15 cellular contexts compared by ENCODE assay signal in the genomic region with DNA sequence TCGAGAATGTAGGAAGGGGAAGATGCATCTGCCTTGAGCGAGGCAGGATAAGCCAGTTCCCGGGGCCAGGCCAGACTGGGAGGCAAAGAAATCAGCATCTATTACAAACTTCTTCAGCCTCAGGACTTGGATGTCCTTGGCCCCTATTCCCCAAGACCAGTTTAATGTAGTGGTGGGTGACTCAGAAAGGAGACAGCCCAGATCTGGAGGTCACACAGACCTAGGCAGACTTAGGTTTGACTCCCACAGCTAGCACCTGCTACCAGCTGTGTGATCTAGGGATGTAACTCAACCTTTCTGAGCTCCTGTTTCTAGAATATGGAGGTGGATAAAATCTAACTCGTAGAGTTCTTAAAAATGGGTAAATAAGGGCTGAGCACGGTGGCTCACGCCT.
A peak's percentile ranks its signal among the peaks of the same experiment; 100 is the strongest.
DNase-seq lines count a peak whose midpoint lies in the region; ATAC-seq and TF ChIP-seq lines count a peak whose summit lies in the region.
"Had no signal": no experiment of that assay in that cellular context is flagged by ENCODE, and none has a peak within 500 bp of the region (broad histone marks: within the 10 kb centered on the region; RNA-seq: fewer than 3 reads in every experiment).

No MANE protein-coding gene starts in this region.

- no peaks in the 10 kb centered on the region for H3K79me1 ChIP-seq in neuronal stem cell (ENCODE audit: low read depth, low read length)

- H2BK120ac ChIP-seq in neuronal stem cell (ENCODE audit: low read depth, low read length), result no peak overlapping the region

- H4K20me1 ChIP-seq in GM23338 (replicated peaks; ENCODE audit: insufficient read depth), result no peaks in the 10 kb centered on the region

- no peak overlapping the region for H2BK15ac ChIP-seq in neuronal stem cell (ENCODE audit: low read length)

- no peak overlapping the region for H2BK5ac ChIP-seq in neuronal stem cell (ENCODE audit: low read length)

- H3K4ac ChIP-seq in neuronal stem cell (ENCODE audit: low read length), result no peak overlapping the region

- no peaks in the 10 kb centered on the region for H3K79me2 ChIP-seq in GM23338 (replicated peaks; ENCODE audit: insufficient read depth)

- H3K23ac ChIP-seq in neuronal stem cell (ENCODE audit: low read depth, low read length, poor library complexity), result no peak overlapping the region

- H3K9me3 ChIP-seq in ectodermal cell (ENCODE audit: control insufficient read depth, low read length) (peaks cover 3% of the 10 kb centered on the region), neuronal stem cell (replicated peaks in 1 of 2; ENCODE audit: control insufficient read depth in 2 of 2, insufficient read depth in 1 of 2, low read depth in 1 of 2, low read length in 2 of 2) (peaks cover 0 to 2% of the 10 kb centered on the region in 2 donors), HAP-1 (no peaks in the 10 kb centered on the region), T-helper 17 cell (ENCODE audit: control insufficient read depth, low read length, poor library complexity, severe bottlenecking) (no peaks in the 10 kb centered on the region)
- H3K9me3 ChIP-seq: BE2C had no signal

- H2AFZ ChIP-seq in GM23338, result peak overlapping the region; percentile 69; the same call in 1 of the 2 replicates
- peak overlapping the region; percentile 1 for H2AFZ ChIP-seq in neuronal stem cell (ENCODE audit: low read length)

- no peak overlapping the region for H3K27ac Mint-ChIP-seq in GM23338
- H3K27ac Mint-ChIP-seq in T-helper 17 cell, result no peak overlapping the region
- H3K27ac Mint-ChIP-seq: HFFc6 had no signal

- ATAC-seq in GM23338 (no peak), GM21576 (IDR thresholded peaks at IDR 0.05; ENCODE audit: unreplicated experiment) (no peak), T-helper 17 cell (no peak)

- H4K91ac ChIP-seq in neuronal stem cell (ENCODE audit: low read depth, low read length, poor library complexity), result no peak overlapping the region

- no peak overlapping the region for H3K18ac ChIP-seq in neuronal stem cell (ENCODE audit: low read length)

- H3K4me1 Mint-ChIP-seq in GM23338, result peaks cover 5% of the 10 kb centered on the region; the same call in 2 of the 3 replicates
- H3K4me1 Mint-ChIP-seq in T-helper 17 cell, result no peaks in the 10 kb centered on the region

- H3K36me3 Mint-ChIP-seq in GM23338 (ENCODE audit: low read depth) (no peaks in the 10 kb centered on the region), T-helper 17 cell (ENCODE audit: low read depth) (no peaks in the 10 kb centered on the region)

- no peak overlapping the region for H2AK5ac ChIP-seq in neuronal stem cell (ENCODE audit: low read depth, low read length)

- H3K9ac ChIP-seq in neuronal stem cell (ENCODE audit: low read depth, low read length, poor library complexity), result no peak overlapping the region

- H3K4me2 ChIP-seq in GM23338 (no peak overlapping the region), neuronal stem cell (ENCODE audit: insufficient read depth, low read length, poor library complexity, severe bottlenecking) (no peak overlapping the region)

- H3K36me3 ChIP-seq in GM23338 (ENCODE audit: insufficient read depth) (no peaks in the 10 kb centered on the region), ectodermal cell (ENCODE audit: control insufficient read depth, insufficient read depth, low read length) (no peaks in the 10 kb centered on the region), neuronal stem cell (replicated peaks in 1 of 2; ENCODE audit: control insufficient read depth in 2 of 2, insufficient read depth in 2 of 2, low read length in 2 of 2) (no peaks in the 10 kb centered on the region), HAP-1 (replicated peaks) (no peaks in the 10 kb centered on the region)
- H3K36me3 ChIP-seq: BE2C had no signal

- WGBS in ectodermal cell, 2 experiments, result 92% methylated on average over 5 to 6 of the region's 6 CpGs
- WGBS in neuronal stem cell (ENCODE audit: extremely low coverage in 2 of 2, insufficient read length in 2 of 2, insufficient replicate concordance in 1 of 2), 2 donors, result no CpG with 5 or more reads among the region's 6 CpGs

- peaks cover 16% of the 10 kb centered on the region; the same call in 1 of the 2 replicates for H3K9me2 ChIP-seq in GM23338 (ENCODE audit: insufficient read depth)

- no peak overlapping the region for H2BK12ac ChIP-seq in neuronal stem cell (ENCODE audit: low read length)

- H3K27ac ChIP-seq in GM23338 (ENCODE audit: low read depth) (no peak overlapping the region), ectodermal cell (ENCODE audit: insufficient read depth, low read depth, low read length, poor library complexity, severe bottlenecking) (peak overlapping the region; percentile 62), neuronal stem cell (replicated peaks; ENCODE audit: low read length) (no peak overlapping the region)
- H3K27ac ChIP-seq: C4-2B, HL-60 had no signal

- H3K14ac ChIP-seq in neuronal stem cell (ENCODE audit: low read length), result no peak overlapping the region

- H3F3A ChIP-seq in GM23338 (replicated peaks; ENCODE audit: low read depth), result no peaks in the 10 kb centered on the region

- H3K9me3 Mint-ChIP-seq in GM23338, result peaks cover 8% of the 10 kb centered on the region; the same call in 1 of the 3 replicates
- H3K9me3 Mint-ChIP-seq: HFFc6 had no signal

- H3K4me3 Mint-ChIP-seq in GM23338 (no peak overlapping the region), T-helper 17 cell (no peak overlapping the region)
- H3K4me3 Mint-ChIP-seq: CD4-positive, alpha-beta memory T cell; HFFc6 had no signal

- TF ChIP-seq CTCF in GM23338 (conservative IDR thresholded peaks at IDR 0.05; ENCODE audit: low read depth in 2 of 2), result no peak

- H3K4me1 ChIP-seq in GM23338 (ENCODE audit: insufficient read depth) (no peaks in the 10 kb centered on the region), ectodermal cell (ENCODE audit: control insufficient read depth, insufficient read depth, low read length) (peaks cover 11% of the 10 kb centered on the region), neuronal stem cell (ENCODE audit: control insufficient read depth in 2 of 2, insufficient read depth in 1 of 2, low read depth in 1 of 2, low read length in 2 of 2) (no peaks in the 10 kb centered on the region), HAP-1 (no peaks in the 10 kb centered on the region)
- H3K4me1 ChIP-seq: BE2C had no signal

- no peak overlapping the region for H4K8ac ChIP-seq in neuronal stem cell (ENCODE audit: low read depth, low read length)

- H3K27me3 Mint-ChIP-seq in GM23338 (ENCODE audit: insufficient read depth, low read depth, poor library complexity), result no peaks in the 10 kb centered on the region
- H3K27me3 Mint-ChIP-seq in T-helper 17 cell, result peaks cover 27% of the 10 kb centered on the region

- DNase-seq in GM23338 (ENCODE audit: low spot score) (no peak), neuronal stem cell (ENCODE audit: low spot score) (no peak), HAP-1 (ENCODE audit: low spot score in 2 of 2) (no peak), T-helper 17 cell (no peak)
- no peak for DNase-seq in activated CD4-positive, alpha-beta T cell treated with anti-CD3 and anti-CD28 coated beads, Interleukin-2, amount 50 U/mL, for 1 hour
- DNase-seq: BE2C; CD4-positive, alpha-beta memory T cell; DMS79; HCEC 1CT; KBM-7 had no signal

- in situ Hi-C loops in HAP-1 (cut with MboI; ENCODE audit: low sequenced_read_pairs), result no loop called here

- H3K4me3 ChIP-seq in GM23338, result no peak overlapping the region
- no peak overlapping the region for H3K4me3 ChIP-seq in ectodermal cell (ENCODE audit: insufficient read depth, low read depth, low read length)
- no peak overlapping the region for H3K4me3 ChIP-seq in neuronal stem cell (ENCODE audit: low read length in 2 of 2)
- no peak overlapping the region for H3K4me3 ChIP-seq in HAP-1

- no peaks in the 10 kb centered on the region for H3K27me3 ChIP-seq in GM23338 (ENCODE audit: insufficient read depth)
- H3K27me3 ChIP-seq in ectodermal cell (ENCODE audit: control insufficient read depth, insufficient read depth, low read length, poor library complexity, severe bottlenecking), result no peaks in the 10 kb centered on the region
- H3K27me3 ChIP-seq in neuronal stem cell (ENCODE audit: control insufficient read depth in 3 of 3, insufficient read depth in 3 of 3, low read depth in 1 of 3, low read length in 3 of 3), result peaks cover 0 to 4% (median 0%) of the 10 kb centered on the region in 3 experiments
- no peaks in the 10 kb centered on the region; the same call in 1 of the 2 replicates for H3K27me3 ChIP-seq in HAP-1 (ENCODE audit: low read depth)
- H3K27me3 ChIP-seq: BE2C had no signal

TF ChIP-seq in GM23338, 12 proteins besides CTCF, POLR2A, EP300 and RAD21:
- TF ChIP-seq ZNF331 (CRISPR knock-in tag; IDR thresholded peaks at IDR 0.05; ENCODE audit: low read depth) (no peak), POLR2AphosphoS5 (IDR thresholded peaks at IDR 0.05; ENCODE audit: low read depth) (no peak), CREB1 (CRISPR knock-in tag; IDR thresholded peaks at IDR 0.05; ENCODE audit: low read depth) (no peak), JUNB (IDR thresholded peaks at IDR 0.05; ENCODE audit: unreplicated experiment) (no peak), EZH2 (IDR thresholded peaks at IDR 0.05; ENCODE audit: low read depth, unreplicated experiment) (no peak), ZNF114 (CRISPR knock-in tag; IDR thresholded peaks at IDR 0.05) (no peak), NANOG (IDR thresholded peaks at IDR 0.05; ENCODE audit: borderline replicate concordance) (no peak), STAT1 (IDR thresholded peaks at IDR 0.05; ENCODE audit: unreplicated experiment) (no peak)
- TF ChIP-seq, protein P1, sequence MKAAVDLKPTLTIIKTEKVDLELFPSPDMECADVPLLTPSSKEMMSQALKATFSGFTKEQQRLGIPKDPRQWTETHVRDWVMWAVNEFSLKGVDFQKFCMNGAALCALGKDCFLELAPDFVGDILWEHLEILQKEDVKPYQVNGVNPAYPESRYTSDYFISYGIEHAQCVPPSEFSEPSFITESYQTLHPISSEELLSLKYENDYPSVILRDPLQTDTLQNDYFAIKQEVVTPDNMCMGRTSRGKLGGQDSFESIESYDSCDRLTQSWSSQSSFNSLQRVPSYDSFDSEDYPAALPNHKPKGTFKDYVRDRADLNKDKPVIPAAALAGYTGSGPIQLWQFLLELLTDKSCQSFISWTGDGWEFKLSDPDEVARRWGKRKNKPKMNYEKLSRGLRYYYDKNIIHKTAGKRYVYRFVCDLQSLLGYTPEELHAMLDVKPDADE (IDR thresholded peaks at IDR 0.05), result no peak
TF ChIP-seq in GM23338: peak in this region for 0.
